Comparison of ENCODE assay signal across 22 cellular contexts in the genomic region with DNA sequence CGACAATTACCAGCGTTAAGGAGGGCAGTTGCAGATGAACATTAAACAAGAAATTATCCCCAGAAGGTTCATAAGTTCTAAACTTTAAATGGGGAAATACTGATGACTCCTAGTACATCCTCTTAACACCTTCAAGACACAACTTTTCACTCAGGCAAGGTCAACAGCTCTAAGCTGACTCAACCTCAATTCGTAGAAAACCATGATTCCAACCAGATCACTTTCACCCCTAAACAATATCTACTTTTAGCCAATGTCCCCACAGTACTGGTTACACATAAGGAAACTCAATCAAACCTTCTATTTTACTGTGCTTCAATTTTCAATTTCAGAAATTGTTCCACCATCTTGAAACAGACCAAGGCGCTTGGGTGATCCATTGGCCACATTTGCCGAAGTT. TPM values are rescaled to one million over a fixed set of nuclear protein-coding genes. Genes with fewer than 3 reads are reported as not detected.
DNase-seq lines count a peak whose midpoint lies in the region; ATAC-seq and TF ChIP-seq lines count a peak whose summit lies in the region.
"Had no signal": no experiment of that assay in that cellular context is flagged by ENCODE, and none has a peak within 500 bp of the region (broad histone marks: within the 10 kb centered on the region; RNA-seq: fewer than 3 reads in every experiment).

No MANE protein-coding gene starts in this region.

- H3K36me3 Mint-ChIP-seq in activated T-cell treated with anti-CD3 and anti-CD28 coated beads, Interleukin-2, amount 50 U/mL, for 24 hours (ENCODE audit: low read depth), result peaks cover 6% of the 10 kb centered on the region
- H3K36me3 Mint-ChIP-seq in WTC11, result no peaks in the 10 kb centered on the region
- peaks cover 5% of the 10 kb centered on the region for H3K36me3 Mint-ChIP-seq in endodermal cell (ENCODE audit: low read depth)
- H3K36me3 Mint-ChIP-seq in stimulated activated effector memory CD8-positive, alpha-beta T cell treated with anti-CD3 and anti-CD28 coated beads, Interleukin-12 subunit alpha, Interleukin-12 subunit beta, amount 100 ng/mL, for 72 hours, result peaks cover 4% of the 10 kb centered on the region

- peaks cover 3% of the 10 kb centered on the region for H3K27me3 Mint-ChIP-seq in activated T-cell treated with anti-CD3 and anti-CD28 coated beads, Interleukin-2, amount 50 U/mL, for 24 hours
- H3K27me3 Mint-ChIP-seq in WTC11 (ENCODE audit: low read depth) (peaks cover 40% of the 10 kb centered on the region), endodermal cell (ENCODE audit: insufficient read depth) (peaks cover 32% of the 10 kb centered on the region)

- no peak for ATAC-seq in WTC11
- ATAC-seq in stimulated activated effector memory CD8-positive, alpha-beta T cell treated with anti-CD3 and anti-CD28 coated beads, Interleukin-12 subunit alpha, Interleukin-12 subunit beta, amount 100 ng/mL, for 72 hours, result peak; percentile 76
- ATAC-seq: PC-3 had no signal

- TF ChIP-seq CTCF in WTC11 (IDR thresholded peaks at IDR 0.05), result no peak
- no peak for TF ChIP-seq CTCF in endodermal cell (conservative IDR thresholded peaks at IDR 0.05)

- H3K9me3 Mint-ChIP-seq in activated T-cell treated with anti-CD3 and anti-CD28 coated beads, Interleukin-2, amount 50 U/mL, for 24 hours, result peaks cover 6% of the 10 kb centered on the region
- peaks cover 10% of the 10 kb centered on the region; the same call in 1 of the 2 replicates for H3K9me3 Mint-ChIP-seq in WTC11
- H3K9me3 Mint-ChIP-seq in endodermal cell, result no peaks in the 10 kb centered on the region
- no peaks in the 10 kb centered on the region for H3K9me3 Mint-ChIP-seq in stimulated activated effector memory CD8-positive, alpha-beta T cell treated with anti-CD3 and anti-CD28 coated beads, Interleukin-12 subunit alpha, Interleukin-12 subunit beta, amount 100 ng/mL, for 72 hours

- no peak overlapping the region for H3K27ac ChIP-seq in endodermal cell (ENCODE audit: low read depth, low read length)
- H3K27ac ChIP-seq: cardiac muscle cell, epithelial cell of prostate, hepatocyte had no signal

- no peaks in the 10 kb centered on the region for H3K4me1 ChIP-seq in endodermal cell (ENCODE audit: control insufficient read depth, insufficient read depth, low read length)

- 97 to 98% methylated on average over 4 to 5 of the region's 5 CpGs for WGBS in endodermal cell (ENCODE audit: insufficient coverage in 1 of 2, insufficient read length in 1 of 2), 2 experiments

- no peak overlapping the region for H3K4me3 ChIP-seq in endodermal cell (ENCODE audit: low read length)
- H3K4me3 ChIP-seq: cardiac muscle cell, hepatocyte had no signal

- peaks cover 24% of the 10 kb centered on the region for H3K27me3 ChIP-seq in endodermal cell (ENCODE audit: control insufficient read depth, insufficient read depth, low read length, poor library complexity, severe bottlenecking)
- H3K27me3 ChIP-seq: hepatocyte had no signal

- H3K9me3 ChIP-seq in endodermal cell (ENCODE audit: control insufficient read depth, low read length), result no peaks in the 10 kb centered on the region

- H3K36me3 ChIP-seq in endodermal cell (ENCODE audit: control insufficient read depth, insufficient read depth, low read length), result no peaks in the 10 kb centered on the region
- H3K36me3 ChIP-seq: cardiac muscle cell had no signal

- H3K4me1 Mint-ChIP-seq in activated T-cell treated with anti-CD3 and anti-CD28 coated beads, Interleukin-2, amount 50 U/mL, for 24 hours (ENCODE audit: low read depth), result peaks cover 51% of the 10 kb centered on the region
- H3K4me1 Mint-ChIP-seq in WTC11 (no peaks in the 10 kb centered on the region), endodermal cell (peaks cover 7% of the 10 kb centered on the region)
- peaks cover 31% of the 10 kb centered on the region for H3K4me1 Mint-ChIP-seq in stimulated activated effector memory CD8-positive, alpha-beta T cell treated with anti-CD3 and anti-CD28 coated beads, Interleukin-12 subunit alpha, Interleukin-12 subunit beta, amount 100 ng/mL, for 72 hours

- H3K4me3 Mint-ChIP-seq in activated T-cell treated with anti-CD3 and anti-CD28 coated beads, Interleukin-2, amount 50 U/mL, for 24 hours, result peak overlapping the region; percentile 74
- H3K4me3 Mint-ChIP-seq in WTC11 (peak overlapping the region; percentile 7; the same call in 1 of the 2 replicates), endodermal cell (peak overlapping the region; percentile 79)
- peak overlapping the region; percentile 80 for H3K4me3 Mint-ChIP-seq in stimulated activated effector memory CD8-positive, alpha-beta T cell treated with anti-CD3 and anti-CD28 coated beads, Interleukin-12 subunit alpha, Interleukin-12 subunit beta, amount 100 ng/mL, for 72 hours

- no peak overlapping the region for H3K9ac ChIP-seq in endodermal cell (ENCODE audit: extremely low read depth, low read length, poor library complexity, severe bottlenecking)

- H3K27ac Mint-ChIP-seq in activated T-cell treated with anti-CD3 and anti-CD28 coated beads, Interleukin-2, amount 50 U/mL, for 24 hours, result peak overlapping the region; percentile 73
- H3K27ac Mint-ChIP-seq in WTC11 (no peak overlapping the region), endodermal cell (no peak overlapping the region)
- no peak overlapping the region for H3K27ac Mint-ChIP-seq in stimulated activated effector memory CD8-positive, alpha-beta T cell treated with anti-CD3 and anti-CD28 coated beads, Interleukin-12 subunit alpha, Interleukin-12 subunit beta, amount 100 ng/mL, for 72 hours

- CTCF ChIA-PET in WTC11 (lab: Charles Lee), result no interaction called here

- no peak for DNase-seq in activated T-cell treated with anti-CD3 and anti-CD28 coated beads, Interleukin-2, amount 50 U/mL, for 24 hours
- no peak for DNase-seq in activated T-cell treated with anti-CD3 and anti-CD28 coated beads, Interleukin-2, amount 50 U/mL, for 48 hours
- no peak for DNase-seq in WTC11 (ENCODE audit: low spot score)
- no peak for DNase-seq in endodermal cell
- DNase-seq in stimulated activated effector memory CD8-positive, alpha-beta T cell treated with anti-CD3 and anti-CD28 coated beads, Interleukin-12 subunit alpha, Interleukin-12 subunit beta, amount 100 ng/mL, for 72 hours (ENCODE audit: low spot score in 2 of 2), result no peak
- no peak for DNase-seq in CD1c-positive myeloid dendritic cell (ENCODE audit: extremely low spot score)
- DNase-seq in NCI-H524 (lab: John Stamatoyannopoulos, UW), result no peak
- DNase-seq in HK-2 (ENCODE audit: unreplicated experiment), result no peak
- DNase-seq: C1 segment of cervical spinal cord; dermis blood vessel endothelial cell; DMS53; foreskin fibroblast; mammary epithelial cell; NCI-H1436; NCI-H2171; NCI-H748 treated with DMSO at 0.1 percent for 48 hours; PC-3; SHP77 treated with DMSO at 0.1 percent for 48 hours; stimulated activated CD4-positive, alpha-beta T cell treated with anti-CD3 and anti-CD28 coated beads, Interleukin-4, amount 100 ng/mL, for 24 hours had no signal

- POLR2A ChIA-PET in WTC11 (lab: Charles Lee), result no interaction called here

TF ChIP-seq in WTC11, 78 proteins besides CTCF, POLR2A, EP300 and RAD21:
- TF ChIP-seq ZNF232 (CRISPR knock-in tag; IDR thresholded peaks at IDR 0.05), result no peak
- TF ChIP-seq, protein P1, sequence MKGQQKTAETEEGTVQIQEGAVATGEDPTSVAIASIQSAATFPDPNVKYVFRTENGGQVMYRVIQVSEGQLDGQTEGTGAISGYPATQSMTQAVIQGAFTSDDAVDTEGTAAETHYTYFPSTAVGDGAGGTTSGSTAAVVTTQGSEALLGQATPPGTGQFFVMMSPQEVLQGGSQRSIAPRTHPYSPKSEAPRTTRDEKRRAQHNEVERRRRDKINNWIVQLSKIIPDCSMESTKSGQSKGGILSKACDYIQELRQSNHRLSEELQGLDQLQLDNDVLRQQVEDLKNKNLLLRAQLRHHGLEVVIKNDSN (CRISPR knock-in tag; IDR thresholded peaks at IDR 0.05), result no peak
- TF ChIP-seq HMGA2 (CRISPR knock-in tag; IDR thresholded peaks at IDR 0.05), result no peak

RNA-seq across cellular contexts. Expression of a gene that starts 2.3 kb away (rescaled TPM):
- total RNA-seq in WTC11 (2021) (4.3 to 8.2 TPM (median 5.4 TPM) in 3 replicates), endodermal cell (10 to 100 TPM in 1 of 2 donors, 1 to 10 TPM in 1; 9.9 to 12.8 TPM)
- 2.7 TPM for polyA plus RNA-seq in endodermal cell (2013, experiment 1 of 2)
- polyA plus RNA-seq in endodermal cell (2013, experiment 2 of 2), result 3.6 TPM

Comparison
In these comparisons a context has a peak if more than half of its experiments do, and no peak if none do; other contexts are left out.
1. H3K4me3 Mint-ChIP-seq: peak in every context shown above with its lines; median percentile 80 in stimulated activated effector memory CD8-positive, alpha-beta T cell treated with anti-CD3 and anti-CD28 coated beads, Interleukin-12 subunit alpha, Interleukin-12 subunit beta, amount 100 ng/mL, for 72 hours; 79 in endodermal cell; 74 in activated T-cell treated with anti-CD3 and anti-CD28 coated beads, Interleukin-2, amount 50 U/mL, for 24 hours; 7 in WTC11.